8 cellular contexts compared by ENCODE assay signal in genomic region chr5:103562453-103563157, GRCh38. TPM values are rescaled to one million over a fixed set of nuclear protein-coding genes. Genes with fewer than 3 reads are reported as not detected.
DNase-seq lines count a peak whose midpoint lies in the region; ATAC-seq and TF ChIP-seq lines count a peak whose summit lies in the region.

Gene NUDT12 (minus strand): TSS chr5:103562789. CDS start chr5:103560248, 2,541 bp downstream.

- no peak for ATAC-seq in DND-41 (ENCODE audit: insufficient read depth, low read depth)
- ATAC-seq in GM21723 (IDR thresholded peaks at IDR 0.05; ENCODE audit: unreplicated experiment): peak; percentile 91
- ATAC-seq in Right ventricle myocardium inferior: peak; percentile 94

- H3K36me3 ChIP-seq in DND-41 (ENCODE audit: insufficient read depth, low read length) (no peaks in the 10 kb centered on the region), KMS-11 (ENCODE audit: insufficient read depth) (no peaks in the 10 kb centered on the region), SJCRH30 (no peaks in the 10 kb centered on the region), osteoblast (ENCODE audit: insufficient read depth, low read length) (no peaks in the 10 kb centered on the region), transverse colon (no peaks in the 10 kb centered on the region)

- no peak within 1 kb of the TSS for H2AFZ ChIP-seq in DND-41 (ENCODE audit: low read depth, low read length)
- H2AFZ ChIP-seq in KMS-11 (ENCODE audit: low read depth): peak within 1 kb of the TSS; percentile 52
- peak within 1 kb of the TSS; percentile 95 for H2AFZ ChIP-seq in osteoblast (ENCODE audit: low read length)

- H3K9me3 ChIP-seq in DND-41 (ENCODE audit: insufficient read depth, low read length, severe bottlenecking) (no peaks in the 10 kb centered on the region), SJCRH30 (replicated peaks) (no peaks in the 10 kb centered on the region), osteoblast (ENCODE audit: low read depth, low read length) (no peaks in the 10 kb centered on the region), transverse colon (no peaks in the 10 kb centered on the region)

- no peaks in the 10 kb centered on the region for H3K79me2 ChIP-seq in DND-41 (ENCODE audit: insufficient read depth, low read length)
- no peaks in the 10 kb centered on the region for H3K79me2 ChIP-seq in KMS-11 (ENCODE audit: insufficient read depth, low read depth)
- peaks cover 15% of the 10 kb centered on the region for H3K79me2 ChIP-seq in osteoblast (ENCODE audit: insufficient read depth, low read length)

- H3K27ac ChIP-seq in DND-41 (ENCODE audit: low read length): no peak within 1 kb of the TSS
- H3K27ac ChIP-seq in KMS-11: no peak within 1 kb of the TSS
- H3K27ac ChIP-seq in SJCRH30: peak within 1 kb of the TSS; percentile 91
- peak within 1 kb of the TSS; percentile 87 for H3K27ac ChIP-seq in osteoblast (ENCODE audit: low read depth, low read length)
- H3K27ac ChIP-seq in transverse colon: peak within 1 kb of the TSS; percentile 85 to 95 (median 90)

- no peak within 1 kb of the TSS for H3K4me3 ChIP-seq in DND-41 (ENCODE audit: low read depth in 1 of 2, low read length in 2 of 2)
- no peak within 1 kb of the TSS for H3K4me3 ChIP-seq in KMS-11 (IDR thresholded peaks at IDR 0.05; ENCODE audit: insufficient read depth, low read depth, low read length)
- peak within 1 kb of the TSS; percentile 91 for H3K4me3 ChIP-seq in SJCRH30
- H3K4me3 ChIP-seq in osteoblast (ENCODE audit: insufficient read depth, low read length): peak within 1 kb of the TSS; percentile 80
- H3K4me3 ChIP-seq in transverse colon: peak within 1 kb of the TSS; percentile 51 to 94 (median 72)

- DNase-seq in DND-41 (peak; percentile 5), SJCRH30 (peak; percentile 84 to 88), Right ventricle myocardium inferior (ENCODE audit: missing footprints) (peak; percentile 81), osteoblast (ENCODE audit: insufficient read length, low spot score, missing footprints) (peak; percentile 91), transverse colon (peak; percentile 59)
- DNase-seq in activated naive CD8-positive, alpha-beta T cell treated with anti-CD3 and anti-CD28 coated beads, Interleukin-2, amount 50 U/mL, for 16 hours (ENCODE audit: low read depth, low spot score): peak; percentile 47

- TF ChIP-seq POLR2A in transverse colon (IDR thresholded peaks at IDR 0.05): peak; percentile 52

- TF ChIP-seq CTCF in DND-41 (IDR thresholded peaks at IDR 0.05; ENCODE audit: borderline replicate concordance, extremely low read depth, low read length, poor library complexity, severe bottlenecking): no peak
- TF ChIP-seq CTCF in KMS-11 (conservative IDR thresholded peaks at IDR 0.05; ENCODE audit: low read depth, low read length): no peak
- TF ChIP-seq CTCF in osteoblast (IDR thresholded peaks at IDR 0.05; ENCODE audit: extremely low read depth, low read depth, low read length): no peak
- no peak for TF ChIP-seq CTCF in transverse colon (IDR thresholded peaks at IDR 0.05)

- no peaks in the 10 kb centered on the region for H3K27me3 ChIP-seq in DND-41 (ENCODE audit: insufficient read depth, low read length, poor library complexity)
- no peaks in the 10 kb centered on the region for H3K27me3 ChIP-seq in KMS-11 (ENCODE audit: insufficient read depth, low read depth)
- no peaks in the 10 kb centered on the region for H3K27me3 ChIP-seq in SJCRH30
- no peaks in the 10 kb centered on the region for H3K27me3 ChIP-seq in osteoblast (ENCODE audit: insufficient read depth, low read length)
- H3K27me3 ChIP-seq in transverse colon: no peaks in the 10 kb centered on the region

- intact Hi-C loops in Right ventricle myocardium inferior (cut with DNase I): loop anchor here (10.0 kb wide), 1 partner anchor 308 kb away; the partner anchor contains the start of gene MACIR
- intact Hi-C loops in transverse colon (cut with DNase I; ENCODE audit: low total_unique reads): no loop called here

- in situ Hi-C loops in transverse colon (cut with MboI; ENCODE audit: low pct_ligation_motif_present in 1 of 4, low pct_unique_long_range_greater_than_20kb in 1 of 4, low sequenced_read_pairs in 3 of 4): no loop called here

- H3K4me1 ChIP-seq in DND-41 (ENCODE audit: insufficient read depth, low read length): no peaks in the 10 kb centered on the region
- H3K4me1 ChIP-seq in KMS-11 (ENCODE audit: low read depth, poor library complexity, severe bottlenecking): no peaks in the 10 kb centered on the region
- peaks cover 3% of the 10 kb centered on the region; the same call in 1 of the 2 replicates for H3K4me1 ChIP-seq in SJCRH30
- H3K4me1 ChIP-seq in osteoblast (ENCODE audit: insufficient read depth, low read length): peaks cover 11% of the 10 kb centered on the region
- peaks cover 0 to 20% (median 11%) of the 10 kb centered on the region in 4 donors for H3K4me1 ChIP-seq in transverse colon

- no peaks in the 10 kb centered on the region for H4K20me1 ChIP-seq in DND-41 (ENCODE audit: insufficient read depth, low read length)
- H4K20me1 ChIP-seq in KMS-11 (ENCODE audit: insufficient read depth): no peaks in the 10 kb centered on the region
- H4K20me1 ChIP-seq in osteoblast (ENCODE audit: insufficient read depth, low read length): no peaks in the 10 kb centered on the region

- no peak within 1 kb of the TSS for H3K9ac ChIP-seq in DND-41 (ENCODE audit: low read depth, low read length)
- no peak within 1 kb of the TSS for H3K9ac ChIP-seq in KMS-11

- 5 to 25% methylated on average over 12 to 33 of the region's 37 CpGs for WGBS in transverse colon (ENCODE audit: low coverage in 1 of 2), 2 donors

- no peak within 1 kb of the TSS for H3K4me2 ChIP-seq in DND-41 (ENCODE audit: insufficient read depth, low read length)
- no peak within 1 kb of the TSS; the same call in 1 of the 2 replicates for H3K4me2 ChIP-seq in KMS-11
- H3K4me2 ChIP-seq in osteoblast (ENCODE audit: insufficient read depth, low read length): peak within 1 kb of the TSS; percentile 92

- TF ChIP-seq EP300 in transverse colon (IDR thresholded peaks at IDR 0.05; ENCODE audit: low read depth): no peak

RNA-seq across cellular contexts. Expression of gene NUDT12, which starts in this region (rescaled TPM):
- 11.1 and 12.0 TPM in 2 replicates for total RNA-seq in SJCRH30 (2014; rRNA removed; shearing (Covaris generic))
- total RNA-seq in Right ventricle myocardium inferior: 10.4 TPM
- 14.7 and 16.3 TPM in 2 replicates for total RNA-seq in osteoblast
- 10 to 100 TPM in 3 of 4 donors, 1 to 10 TPM in 1; 6.2 to 24.6 (median 17.2) TPM for total RNA-seq in transverse colon

Comparison
In these comparisons a context has a peak if more than half of its experiments do, and no peak if none do; other contexts are left out.
1. DNase-seq: peak in every context shown above with its lines; median percentile 91 in osteoblast; 86 in SJCRH30; 81 in Right ventricle myocardium inferior; 59 in transverse colon; 47 in activated naive CD8-positive, alpha-beta T cell treated with anti-CD3 and anti-CD28 coated beads, Interleukin-2, amount 50 U/mL, for 16 hours; 5 in DND-41.
2. H3K27ac ChIP-seq: peak in SJCRH30 (single experiment), osteoblast (single experiment) and transverse colon (4 of 4); none in DND-41 (single experiment) and KMS-11 (single experiment).
3. H3K4me3 ChIP-seq: peak in SJCRH30 (single experiment), osteoblast (single experiment) and transverse colon (4 of 4); none in DND-41 (0 of 2) and KMS-11 (single experiment).